Comparison of ENCODE assay signal across 18 cellular contexts in the genomic region with DNA sequence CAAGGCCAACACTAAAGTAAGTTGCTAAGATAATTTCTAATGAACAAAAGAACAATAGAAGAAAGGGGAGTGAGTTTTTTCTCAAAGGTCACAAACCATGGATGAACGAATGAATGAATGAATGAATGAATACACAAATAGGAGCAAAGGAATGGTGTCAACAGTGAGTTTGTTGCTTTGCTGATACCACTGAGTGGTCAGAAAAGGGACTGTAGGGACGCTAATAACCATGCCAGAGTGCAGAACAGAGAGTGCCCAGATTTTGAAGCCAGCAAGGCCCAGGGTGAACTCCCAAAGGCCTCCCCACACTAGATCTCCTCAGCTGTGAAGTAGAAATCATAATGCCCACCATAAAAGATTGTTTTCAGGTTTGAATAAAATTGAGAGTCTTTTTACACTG. TPM values are rescaled to one million over a fixed set of nuclear protein-coding genes. Genes with fewer than 3 reads are reported as not detected.
DNase-seq lines count a peak whose midpoint lies in the region; ATAC-seq and TF ChIP-seq lines count a peak whose summit lies in the region.
"Had no signal": no experiment of that assay in that cellular context is flagged by ENCODE, and none has a peak within 500 bp of the region (broad histone marks: within the 10 kb centered on the region; RNA-seq: fewer than 3 reads in every experiment).

No MANE protein-coding gene starts in this region.

- H3K27ac Mint-ChIP-seq in stimulated activated naive CD8-positive, alpha-beta T cell treated with anti-CD3 and anti-CD28 coated beads, Interleukin-15, Interleukin-2, amounts not matched to agents 100 ng/mL and 50 ng/mL, for 24 hours: peak overlapping the region; percentile 61
- H3K27ac Mint-ChIP-seq in HFFc6: no peak overlapping the region
- H3K27ac Mint-ChIP-seq: activated naive CD8-positive, alpha-beta T cell treated with anti-CD3 and anti-CD28 coated beads, Interleukin-2, amount 10 ng/mL, durations not matched to agents 7 days and 5 days had no signal

- 0 out of 2 replicates have a peak overlapping the region, but pooled peaks have one; percentile 0 for H3K27ac ChIP-seq in PC-9
- H3K27ac ChIP-seq in foreskin keratinocyte: peak overlapping the region; percentile 96
- H3K27ac ChIP-seq: lower lobe of right lung, parathyroid adenoma, uterus had no signal

- no peak for ATAC-seq in stimulated activated naive CD8-positive, alpha-beta T cell treated with anti-CD3 and anti-CD28 coated beads, Interleukin-15, Interleukin-2, amounts not matched to agents 100 U/mL and 50 U/mL, for 24 hours
- no peak for ATAC-seq in foreskin keratinocyte

- peaks cover 29% of the 10 kb centered on the region for H3K36me3 ChIP-seq in PC-9 (ENCODE audit: low read depth)
- H3K36me3 ChIP-seq: esophagus squamous epithelium, lower lobe of right lung, uterus had no signal

- peak overlapping the region; percentile 42 for H3K4me3 Mint-ChIP-seq in stimulated activated naive CD8-positive, alpha-beta T cell treated with anti-CD3 and anti-CD28 coated beads, Interleukin-15, Interleukin-2, amounts not matched to agents 100 ng/mL and 50 ng/mL, for 24 hours
- no peak overlapping the region for H3K4me3 Mint-ChIP-seq in HFFc6
- H3K4me3 Mint-ChIP-seq: activated naive CD8-positive, alpha-beta T cell treated with anti-CD3 and anti-CD28 coated beads, Interleukin-2, amount 10 ng/mL, durations not matched to agents 7 days and 5 days; brain had no signal

- H3K4me1 Mint-ChIP-seq in stimulated activated naive CD8-positive, alpha-beta T cell treated with anti-CD3 and anti-CD28 coated beads, Interleukin-15, Interleukin-2, amounts not matched to agents 100 ng/mL and 50 ng/mL, for 24 hours (ENCODE audit: low read depth): peaks cover 89% of the 10 kb centered on the region
- peaks cover 23% of the 10 kb centered on the region for H3K4me1 Mint-ChIP-seq in HFFc6 (ENCODE audit: low read depth)

- BruUV-seq in PC-9 (replicated peaks; lab: Mats Ljungman, UMichigan): no TSS peak

- no peaks in the 10 kb centered on the region for H3K9me2 ChIP-seq in PC-9 (ENCODE audit: insufficient read depth)

- no peaks in the 10 kb centered on the region for H3K9me3 ChIP-seq in PC-9 (ENCODE audit: insufficient read depth, low read depth)
- H3K9me3 ChIP-seq: esophagus squamous epithelium, lower lobe of right lung, uterus had no signal

- H3K9me3 Mint-ChIP-seq in stimulated activated naive CD8-positive, alpha-beta T cell treated with anti-CD3 and anti-CD28 coated beads, Interleukin-15, Interleukin-2, amounts not matched to agents 100 ng/mL and 50 ng/mL, for 24 hours: no peaks in the 10 kb centered on the region
- no peaks in the 10 kb centered on the region for H3K9me3 Mint-ChIP-seq in HFFc6
- H3K9me3 Mint-ChIP-seq: activated naive CD8-positive, alpha-beta T cell treated with anti-CD3 and anti-CD28 coated beads, Interleukin-2, amount 10 ng/mL, durations not matched to agents 7 days and 5 days had no signal

- no peak overlapping the region for H2AFZ ChIP-seq in PC-9
- H2AFZ ChIP-seq: parathyroid adenoma had no signal

- H3K36me3 Mint-ChIP-seq in stimulated activated naive CD8-positive, alpha-beta T cell treated with anti-CD3 and anti-CD28 coated beads, Interleukin-15, Interleukin-2, amounts not matched to agents 100 ng/mL and 50 ng/mL, for 24 hours (ENCODE audit: low read depth): peaks cover 62% of the 10 kb centered on the region
- no peaks in the 10 kb centered on the region for H3K36me3 Mint-ChIP-seq in HFFc6 (ENCODE audit: low read depth)
- H3K36me3 Mint-ChIP-seq: brain had no signal

- H4K20me1 ChIP-seq in PC-9 (ENCODE audit: insufficient read depth): peaks cover 12% of the 10 kb centered on the region

- H3K4me1 ChIP-seq in PC-9 (replicated peaks; ENCODE audit: insufficient read depth) (peaks cover 54% of the 10 kb centered on the region), foreskin keratinocyte (peaks cover 31% of the 10 kb centered on the region)
- H3K4me1 ChIP-seq: parathyroid adenoma, uterus had no signal

- in situ Hi-C loops in GM13976 (cut with MboI; ENCODE audit: low sequenced_read_pairs, unreplicated experiment): no loop called here

- no peak overlapping the region for H3K4me3 ChIP-seq in PC-9
- H3K4me3 ChIP-seq: esophagus squamous epithelium, lower lobe of right lung, uterus had no signal

- intact Hi-C loops in PC-9 (cut with micrococcal nuclease; ENCODE audit: unreplicated experiment): no loop called here

- POLR2A ChIA-PET in PC-9 (lab: Charles Lee; ENCODE audit: unreplicated experiment): no interaction called here

- CTCF ChIA-PET in PC-9 (lab: Charles Lee): no interaction called here

- TF ChIP-seq CTCF in PC-9 (conservative IDR thresholded peaks at IDR 0.05): no peak
- TF ChIP-seq CTCF in foreskin keratinocyte (conservative IDR thresholded peaks at IDR 0.05): no peak
- TF ChIP-seq CTCF in HFFc6 (IDR thresholded peaks at IDR 0.05): no peak
- TF ChIP-seq CTCF in GM13976 (IDR thresholded peaks at IDR 0.05; ENCODE audit: borderline replicate concordance, control extremely low read depth, extremely low read depth, insufficient read depth, missing control alignments): no peak

- no peak for DNase-seq in stimulated activated naive CD8-positive, alpha-beta T cell treated with anti-CD3 and anti-CD28 coated beads, Interleukin-15, Interleukin-2, amounts not matched to agents 100 U/mL and 50 U/mL, for 24 hours
- DNase-seq in PC-9: no peak
- DNase-seq in foreskin keratinocyte: no peak
- no peak for DNase-seq in stimulated activated CD4-positive, alpha-beta T cell treated with anti-CD3 and anti-CD28 coated beads, Interleukin-2, amount 100 ng/mL, for 24 hours
- no peak for DNase-seq in HFFc6
- no peak for DNase-seq in GM13976 (ENCODE audit: low spot score)
- DNase-seq: activated naive CD8-positive, alpha-beta T cell treated with anti-CD3 and anti-CD28 coated beads, Interleukin-2, amount 10 ng/mL, durations not matched to agents 7 days and 5 days; activated T-cell treated with anti-CD3 and anti-CD28 coated beads, Interleukin-2, amount 50 U/mL, for 1 hour; esophagus squamous epithelium; GDM1; lower lobe of right lung; NCI-H1417 treated with DMSO at 0.1 percent for 48 hours; NCI-H69; substantia nigra; uterus had no signal

- H3K27me3 Mint-ChIP-seq in stimulated activated naive CD8-positive, alpha-beta T cell treated with anti-CD3 and anti-CD28 coated beads, Interleukin-15, Interleukin-2, amounts not matched to agents 100 ng/mL and 50 ng/mL, for 24 hours: no peaks in the 10 kb centered on the region
- H3K27me3 Mint-ChIP-seq in HFFc6 (ENCODE audit: insufficient read depth): no peaks in the 10 kb centered on the region
- H3K27me3 Mint-ChIP-seq: activated naive CD8-positive, alpha-beta T cell treated with anti-CD3 and anti-CD28 coated beads, Interleukin-2, amount 10 ng/mL, durations not matched to agents 7 days and 5 days; brain had no signal

- peaks cover 99% of the 10 kb centered on the region for H3K79me2 ChIP-seq in PC-9 (ENCODE audit: low read depth)

- H3K4me2 ChIP-seq in PC-9: no peak overlapping the region

- H3K27me3 ChIP-seq in PC-9 (ENCODE audit: insufficient read depth, low read depth): no peaks in the 10 kb centered on the region
- H3K27me3 ChIP-seq in foreskin keratinocyte: no peaks in the 10 kb centered on the region
- H3K27me3 ChIP-seq: esophagus squamous epithelium, uterus had no signal

- H3F3A ChIP-seq in PC-9 (ENCODE audit: insufficient read depth, low read depth): peaks cover 37% of the 10 kb centered on the region

RNA-seq across cellular contexts. Expression of gene CD58, which starts 15.9 kb away (rescaled TPM):
- 15.9 and 23.6 TPM in 2 replicates for total RNA-seq in PC-9 (2021)
- total RNA-seq in foreskin keratinocyte: 14.4 and 14.5 TPM in 2 replicates
- 13.4 and 13.6 TPM in 2 replicates for polyA plus RNA-seq in foreskin keratinocyte
- 1 to 10 TPM; 6.6 to 9.5 (median 8.5) TPM for total RNA-seq in HFFc6 (2021; fragmentation: NEBNext Ultra II Directional; extraction: Animal tissue kit (Norgen Biotek cat#: 25700))
